Comparison of ENCODE assay signal across 15 cellular contexts in genomic region chr10:14532473-14533251, GRCh38.
DNase-seq lines count a peak whose midpoint lies in the region; TF ChIP-seq lines count a peak whose summit lies in the region.
"Had no signal": no experiment of that assay in that cellular context is flagged by ENCODE, and none has a peak within 500 bp of the region (broad histone marks: within the 10 kb centered on the region; RNA-seq: fewer than 3 reads in every experiment).

No MANE protein-coding gene starts in this region.

- no peaks in the 10 kb centered on the region for H3K27me3 Mint-ChIP-seq in CD14-positive monocyte (ENCODE audit: low read depth in 3 of 3)

- H3K27me3 ChIP-seq in brain microvascular endothelial cell (replicated peaks), result no peaks in the 10 kb centered on the region
- H3K27me3 ChIP-seq in mesenchymal stem cell (ENCODE audit: control insufficient read depth in 1 of 2, insufficient read depth in 1 of 2, low read length in 2 of 2), result no peaks in the 10 kb centered on the region
- no peaks in the 10 kb centered on the region for H3K27me3 ChIP-seq in vagina
- H3K27me3 ChIP-seq: dorsolateral prefrontal cortex, MG63, tibial artery had no signal

- no peak overlapping the region for H3K4me3 Mint-ChIP-seq in CD14-positive monocyte

- no peak for TF ChIP-seq CTCF in CD14-positive monocyte (IDR thresholded peaks at IDR 0.05)
- no peak for TF ChIP-seq CTCF in brain microvascular endothelial cell (IDR thresholded peaks at IDR 0.05; ENCODE audit: low read depth, low read length, missing control alignments)
- TF ChIP-seq CTCF in vagina (IDR thresholded peaks at IDR 0.05), result no peak

- no peak overlapping the region for H4K8ac ChIP-seq in mesenchymal stem cell (ENCODE audit: low read length)

- H3K36me3 ChIP-seq in brain microvascular endothelial cell (replicated peaks) (peaks cover 10% of the 10 kb centered on the region), mesenchymal stem cell (ENCODE audit: control insufficient read depth in 1 of 2, insufficient read depth in 2 of 2, low read depth in 1 of 2, low read length in 2 of 2) (peaks cover 0 to 4% of the 10 kb centered on the region in 2 experiments), vagina (peaks cover 0 to 6% of the 10 kb centered on the region in 2 donors)

- H3K4me1 Mint-ChIP-seq in CD14-positive monocyte, result peaks cover 6% of the 10 kb centered on the region

- H3K79me1 ChIP-seq in mesenchymal stem cell (replicated peaks; ENCODE audit: low read length, poor library complexity, severe bottlenecking), result peaks cover 15% of the 10 kb centered on the region

- peak overlapping the region; percentile 24 for H3K4me2 ChIP-seq in mesenchymal stem cell (ENCODE audit: low read length, poor library complexity, severe bottlenecking)

- H3K27ac ChIP-seq in brain microvascular endothelial cell, result peak overlapping the region; percentile 44
- H3K27ac ChIP-seq in mesenchymal stem cell (ENCODE audit: low read length, poor library complexity, severe bottlenecking), result peak overlapping the region; percentile 65
- no peak overlapping the region for H3K27ac ChIP-seq in vagina
- H3K27ac ChIP-seq: tibial artery had no signal

- peak overlapping the region; percentile 20 to 85 (median 52) for H3K27ac Mint-ChIP-seq in CD14-positive monocyte

- H3K4me1 ChIP-seq in mesenchymal stem cell (ENCODE audit: control insufficient read depth, insufficient read depth, low read depth, low read length) (peaks cover 16% of the 10 kb centered on the region), vagina (peaks cover 8% of the 10 kb centered on the region)

- H3K9me3 Mint-ChIP-seq in CD14-positive monocyte, result no peaks in the 10 kb centered on the region

- no peak for DNase-seq in CD14-positive monocyte (ENCODE audit: low spot score)
- DNase-seq in HK-2 (ENCODE audit: unreplicated experiment), result peak; percentile 64
- DNase-seq in brain microvascular endothelial cell, result peak; percentile 47
- DNase-seq in mesenchymal stem cell, result no peak
- DNase-seq in AML-193 (lab: John Stamatoyannopoulos, UW), result no peak
- DNase-seq in vagina (ENCODE audit: extremely low spot score in 2 of 2), result no peak
- DNase-seq in LoVo (ENCODE audit: low spot score), result no peak
- no peak for DNase-seq in NCI-H774 (lab: John Stamatoyannopoulos, UW)
- DNase-seq: COR-L47, dorsolateral prefrontal cortex, hypothalamus, MG63, NCI-H510A treated with DMSO at 0.1 percent for 48 hours, occipital lobe, tibial artery had no signal

- H3K14ac ChIP-seq in mesenchymal stem cell (ENCODE audit: low read length in 2 of 2), result no peak overlapping the region

- no peak for TF ChIP-seq POLR2A in vagina (IDR thresholded peaks at IDR 0.05)

- intact Hi-C loops in CD14-positive monocyte (cut with micrococcal nuclease) (loop anchor here (10.0 kb wide), 1 partner anchor 292 kb away; no protein-coding TSS in a partner anchor), vagina (cut with DNase I) (no loop called here)

- H2BK120ac ChIP-seq in mesenchymal stem cell (ENCODE audit: low read depth, low read length), result no peak overlapping the region

- H3K4ac ChIP-seq in mesenchymal stem cell (ENCODE audit: low read depth in 1 of 2, low read length in 2 of 2), result no peak overlapping the region

- WGBS in mesenchymal stem cell, result 86% methylated on average over 16 of the region's 17 CpGs

- H3K36me3 Mint-ChIP-seq in CD14-positive monocyte, result peaks cover 58 to 74% of the 10 kb centered on the region in 2 donors

- no peak overlapping the region for H3K9ac ChIP-seq in mesenchymal stem cell (ENCODE audit: low read length)

- H3K18ac ChIP-seq in mesenchymal stem cell (ENCODE audit: low read depth in 1 of 2, low read length in 2 of 2), result no peak overlapping the region

- no peak overlapping the region for H3K4me3 ChIP-seq in brain microvascular endothelial cell (ENCODE audit: low read depth, low read length)
- no peak overlapping the region for H3K4me3 ChIP-seq in mesenchymal stem cell (ENCODE audit: insufficient read depth in 1 of 2, low read depth in 1 of 2, low read length in 2 of 2)
- no peak overlapping the region for H3K4me3 ChIP-seq in vagina
- H3K4me3 ChIP-seq: MG63, tibial artery had no signal

- in situ Hi-C loops in brain microvascular endothelial cell (cut with HindIII; ENCODE audit: low pct_ligation_motif_present, low sequenced_read_pairs), result no loop called here

- H3K9me3 ChIP-seq in mesenchymal stem cell (ENCODE audit: control insufficient read depth, low read length), result no peaks in the 10 kb centered on the region
- H3K9me3 ChIP-seq in vagina, result no peaks in the 10 kb centered on the region
- H3K9me3 ChIP-seq: MG63, tibial artery had no signal

- H2BK15ac ChIP-seq in mesenchymal stem cell (ENCODE audit: low read depth, poor library complexity, severe bottlenecking), result no peak overlapping the region

- no peak overlapping the region for H3K23ac ChIP-seq in mesenchymal stem cell (ENCODE audit: low read length in 2 of 2)

- H2AK5ac ChIP-seq in mesenchymal stem cell (ENCODE audit: low read length, severe bottlenecking), result no peak overlapping the region

- H4K91ac ChIP-seq in mesenchymal stem cell (ENCODE audit: low read length), result no peak overlapping the region

- no peak overlapping the region for H2BK5ac ChIP-seq in mesenchymal stem cell (ENCODE audit: low read depth, low read length, poor library complexity, severe bottlenecking)

- no peak overlapping the region for H2BK12ac ChIP-seq in mesenchymal stem cell (ENCODE audit: low read length in 2 of 2)

- H2AFZ ChIP-seq in mesenchymal stem cell (ENCODE audit: low read depth, low read length), result no peak overlapping the region

Comparison
In these comparisons a context has a peak if more than half of its experiments do, and no peak if none do; other contexts are left out.
1. DNase-seq: peak in HK-2 (single experiment) and brain microvascular endothelial cell (single experiment); none in CD14-positive monocyte (single experiment), mesenchymal stem cell (single experiment), AML-193 (0 of 2), vagina (0 of 2), LoVo (single experiment) and NCI-H774 (single experiment).